ENCODE assay signal across 14 cellular contexts in genomic region chr5:156201793-156202388, GRCh38.
DNase-seq lines count a peak whose midpoint lies in the region; ATAC-seq and TF ChIP-seq lines count a peak whose summit lies in the region.
"Had no signal": no experiment of that assay in that cellular context is flagged by ENCODE, and none has a peak within 500 bp of the region (broad histone marks: within the 10 kb centered on the region; RNA-seq: fewer than 3 reads in every experiment).

No MANE protein-coding gene starts in this region.

- H3K9me3 Mint-ChIP-seq in T-helper 2 cell treated with Interferon-gamma antibody and Interleukin-4, amounts not matched to agents 5 μg/mL and 100 μg/mL, for 36 hours: no peaks in the 10 kb centered on the region
- H3K9me3 Mint-ChIP-seq: activated CD4-positive, alpha-beta memory T cell treated with anti-CD3 and anti-CD28 coated beads, Interleukin-2, amount 10 ng/mL, durations not matched to agents 7 days and 5 days; activated naive CD4-positive, alpha-beta T cell treated with anti-CD3 and anti-CD28 coated beads for 36 hours; dendritic cell treated with granulocyte-macrophage colony-stimulating factor and Interleukin-4, amounts not matched to agents 40 ng/mL and 50 ng/mL, for 4 days; stimulated activated naive CD8-positive, alpha-beta T cell treated with anti-CD3 and anti-CD28 coated beads, Interleukin-15, amount 100 ng/mL, for 72 hours had no signal

- ATAC-seq in GM19328 (IDR thresholded peaks at IDR 0.05; ENCODE audit: unreplicated experiment): no peak
- ATAC-seq: psoas muscle; stimulated activated naive CD8-positive, alpha-beta T cell treated with anti-CD3 and anti-CD28 coated beads, Interleukin-15, amount 100 ng/mL, for 72 hours had no signal

- H3K79me2 ChIP-seq in fibroblast of lung (ENCODE audit: control insufficient read depth, insufficient read depth, low read length): no peaks in the 10 kb centered on the region

- H3K9ac ChIP-seq in fibroblast of lung (ENCODE audit: insufficient read depth, low read length): no peak overlapping the region

- H3K4me1 ChIP-seq in fibroblast of lung (ENCODE audit: control insufficient read depth, extremely low read depth, insufficient read depth, low read length): no peaks in the 10 kb centered on the region
- H3K4me1 ChIP-seq: psoas muscle had no signal

- H3K4me2 ChIP-seq in fibroblast of lung (ENCODE audit: extremely low read depth, insufficient read depth, low read length): no peak overlapping the region

- no peaks in the 10 kb centered on the region for H3K36me3 ChIP-seq in fibroblast of lung (ENCODE audit: control insufficient read depth, insufficient read depth, low read length)

- DNase-seq in DMS53 (lab: John Stamatoyannopoulos, UW) (peak; percentile 47), NCI-H69 (lab: John Stamatoyannopoulos, UW) (peak; percentile 56), fibroblast of lung (ENCODE audit: low read depth in 2 of 2) (peak; percentile 68 to 77), renal cortical epithelial cell (ENCODE audit: low read depth) (peak; percentile 57), NCI-H82 (lab: John Stamatoyannopoulos, UW) (no peak)
- no peak for DNase-seq in T-helper 2 cell treated with Interferon-gamma antibody and Interleukin-4, amounts not matched to agents 5 μg/mL and 100 μg/mL, for 36 hours (ENCODE audit: low spot score)
- no peak for DNase-seq in activated CD4-positive, CD25-positive, alpha-beta regulatory T cell treated with anti-CD3 and anti-CD28 coated beads, Interleukin-2, amount 50 U/mL, for 72 hours
- DNase-seq: activated CD4-positive, alpha-beta memory T cell treated with anti-CD3 and anti-CD28 coated beads, Interleukin-2, amount 10 ng/mL, durations not matched to agents 7 days and 5 days; activated naive CD4-positive, alpha-beta T cell treated with anti-CD3 and anti-CD28 coated beads for 36 hours; NCI-H1436 treated with DMSO at 0.1 percent for 48 hours; psoas muscle; stimulated activated naive CD8-positive, alpha-beta T cell treated with anti-CD3 and anti-CD28 coated beads, Interleukin-15, amount 100 ng/mL, for 72 hours had no signal

- no peaks in the 10 kb centered on the region for H3K9me3 ChIP-seq in fibroblast of lung (ENCODE audit: control insufficient read depth, insufficient read depth, low read depth, low read length)
- H3K9me3 ChIP-seq: psoas muscle had no signal

- H3K4me1 Mint-ChIP-seq in T-helper 2 cell treated with Interferon-gamma antibody and Interleukin-4, amounts not matched to agents 5 μg/mL and 100 μg/mL, for 36 hours (ENCODE audit: low read depth): no peaks in the 10 kb centered on the region
- H3K4me1 Mint-ChIP-seq: activated CD4-positive, alpha-beta memory T cell treated with anti-CD3 and anti-CD28 coated beads, Interleukin-2, amount 10 ng/mL, durations not matched to agents 7 days and 5 days; stimulated activated naive CD8-positive, alpha-beta T cell treated with anti-CD3 and anti-CD28 coated beads, Interleukin-15, amount 100 ng/mL, for 72 hours had no signal

- H3K27me3 Mint-ChIP-seq in T-helper 2 cell treated with Interferon-gamma antibody and Interleukin-4, amounts not matched to agents 5 μg/mL and 100 μg/mL, for 36 hours (ENCODE audit: low read depth): no peaks in the 10 kb centered on the region
- H3K27me3 Mint-ChIP-seq: activated CD4-positive, alpha-beta memory T cell treated with anti-CD3 and anti-CD28 coated beads, Interleukin-2, amount 10 ng/mL, durations not matched to agents 7 days and 5 days; dendritic cell treated with granulocyte-macrophage colony-stimulating factor and Interleukin-4, amounts not matched to agents 40 ng/mL and 50 ng/mL, for 4 days; stimulated activated naive CD8-positive, alpha-beta T cell treated with anti-CD3 and anti-CD28 coated beads, Interleukin-15, amount 100 ng/mL, for 72 hours had no signal

- H3K36me3 Mint-ChIP-seq in T-helper 2 cell treated with Interferon-gamma antibody and Interleukin-4, amounts not matched to agents 5 μg/mL and 100 μg/mL, for 36 hours (ENCODE audit: low read depth): no peaks in the 10 kb centered on the region

- H4K20me1 ChIP-seq in fibroblast of lung (ENCODE audit: control insufficient read depth, extremely low read depth, insufficient read depth, low read length): no peaks in the 10 kb centered on the region

- no peaks in the 10 kb centered on the region for H3K27me3 ChIP-seq in fibroblast of lung (ENCODE audit: control insufficient read depth, insufficient read depth, low read length)

- no peak overlapping the region for H2AFZ ChIP-seq in fibroblast of lung (ENCODE audit: low read length)

- H3K27ac ChIP-seq in fibroblast of lung (ENCODE audit: insufficient read depth, low read length): no peak overlapping the region
- H3K27ac ChIP-seq: psoas muscle had no signal

- no peak overlapping the region for H3K27ac Mint-ChIP-seq in T-helper 2 cell treated with Interferon-gamma antibody and Interleukin-4, amounts not matched to agents 5 μg/mL and 100 μg/mL, for 36 hours
- H3K27ac Mint-ChIP-seq: activated CD4-positive, alpha-beta memory T cell treated with anti-CD3 and anti-CD28 coated beads, Interleukin-2, amount 10 ng/mL, durations not matched to agents 7 days and 5 days; activated naive CD4-positive, alpha-beta T cell treated with anti-CD3 and anti-CD28 coated beads for 36 hours; dendritic cell treated with granulocyte-macrophage colony-stimulating factor and Interleukin-4, amounts not matched to agents 40 ng/mL and 50 ng/mL, for 4 days; stimulated activated naive CD8-positive, alpha-beta T cell treated with anti-CD3 and anti-CD28 coated beads, Interleukin-15, amount 100 ng/mL, for 72 hours had no signal

- no peak overlapping the region for H3K4me3 Mint-ChIP-seq in T-helper 2 cell treated with Interferon-gamma antibody and Interleukin-4, amounts not matched to agents 5 μg/mL and 100 μg/mL, for 36 hours
- H3K4me3 Mint-ChIP-seq: activated CD4-positive, alpha-beta memory T cell treated with anti-CD3 and anti-CD28 coated beads, Interleukin-2, amount 10 ng/mL, durations not matched to agents 7 days and 5 days; activated naive CD4-positive, alpha-beta T cell treated with anti-CD3 and anti-CD28 coated beads for 36 hours; dendritic cell treated with granulocyte-macrophage colony-stimulating factor and Interleukin-4, amounts not matched to agents 40 ng/mL and 50 ng/mL, for 4 days; stimulated activated naive CD8-positive, alpha-beta T cell treated with anti-CD3 and anti-CD28 coated beads, Interleukin-15, amount 100 ng/mL, for 72 hours had no signal

- TF ChIP-seq CTCF in fibroblast of lung (conservative IDR thresholded peaks at IDR 0.05 in 1 of 2, IDR thresholded peaks at IDR 0.05 in 1 of 2; ENCODE audit: low read depth in 1 of 2, low read length in 2 of 2): no peak

- H3K4me3 ChIP-seq in fibroblast of lung (replicated peaks in 1 of 4; ENCODE audit: control extremely low read depth in 1 of 4, insufficient read depth in 1 of 4, low read depth in 3 of 4, low read length in 4 of 4): no peak overlapping the region
- H3K4me3 ChIP-seq: psoas muscle had no signal

Comparison
In these comparisons a context has a peak if more than half of its experiments do, and no peak if none do; other contexts are left out.
1. DNase-seq: peak in DMS53 (single experiment), NCI-H69 (single experiment), fibroblast of lung (2 of 2) and renal cortical epithelial cell (single experiment); none in T-helper 2 cell treated with Interferon-gamma antibody and Interleukin-4, amounts not matched to agents 5 μg/mL and 100 μg/mL, for 36 hours (single experiment), activated CD4-positive, CD25-positive, alpha-beta regulatory T cell treated with anti-CD3 and anti-CD28 coated beads, Interleukin-2, amount 50 U/mL, for 72 hours (single experiment) and NCI-H82 (single experiment).